Comparison of ENCODE assay signal across 12 cellular contexts in genomic region chr1:31802190-31803150, GRCh38. TPM values are rescaled to one million over a fixed set of nuclear protein-coding genes. Genes with fewer than 3 reads are reported as not detected.
DNase-seq lines count a peak whose midpoint lies in the region; ATAC-seq and TF ChIP-seq lines count a peak whose summit lies in the region.
"Had no signal": no experiment of that assay in that cellular context is flagged by ENCODE, and none has a peak within 500 bp of the region (broad histone marks: within the 10 kb centered on the region; RNA-seq: fewer than 3 reads in every experiment).

No MANE protein-coding gene starts in this region.

- no peak for TF ChIP-seq CTCF in suprapubic skin (IDR thresholded peaks at IDR 0.05)
- TF ChIP-seq CTCF in sigmoid colon (IDR thresholded peaks at IDR 0.05) = no peak

- intact Hi-C loops in activated naive CD4-positive, alpha-beta T cell treated with anti-CD3 and anti-CD28 coated beads for 36 hours (cut with micrococcal nuclease) = no loop called here
- intact Hi-C loops in sigmoid colon (cut with DNase I) = no loop called here

- H3K36me3 ChIP-seq in suprapubic skin (no peaks in the 10 kb centered on the region), sigmoid colon (no peaks in the 10 kb centered on the region)
- H3K36me3 ChIP-seq: Peyer's patch had no signal

- H3K27ac Mint-ChIP-seq in activated naive CD4-positive, alpha-beta T cell treated with anti-CD3 and anti-CD28 coated beads for 36 hours = no peak overlapping the region
- H3K27ac Mint-ChIP-seq: type B pancreatic cell had no signal

- peaks cover 7% of the 10 kb centered on the region for H3K4me1 ChIP-seq in suprapubic skin
- no peaks in the 10 kb centered on the region for H3K4me1 ChIP-seq in sigmoid colon
- H3K4me1 ChIP-seq: Peyer's patch had no signal

- H3K27me3 ChIP-seq in layer of hippocampus (ENCODE audit: control insufficient read depth, insufficient read depth, low read length) (no peaks in the 10 kb centered on the region), suprapubic skin (peaks cover 3% of the 10 kb centered on the region), sigmoid colon (peaks cover 0 to 7% (median 0%) of the 10 kb centered on the region in 3 donors)
- H3K27me3 ChIP-seq: foreskin keratinocyte, Peyer's patch had no signal

- DNase-seq in activated naive CD4-positive, alpha-beta T cell treated with anti-CD3 and anti-CD28 coated beads for 36 hours = no peak
- DNase-seq in activated naive CD4-positive, alpha-beta T cell (lab: John Stamatoyannopoulos, UW) = no peak
- DNase-seq in suprapubic skin (ENCODE audit: low spot score in 2 of 2) (no peak), sigmoid colon (no peak), NOMO-1 treated with DMSO at 0.1 percent for 48 hours (lab: John Stamatoyannopoulos, UW; ENCODE audit: unreplicated experiment) (no peak)
- DNase-seq: foreskin keratinocyte had no signal

- no peak for ATAC-seq in HG02840 (IDR thresholded peaks at IDR 0.05; ENCODE audit: low FRiP score, unreplicated experiment)
- ATAC-seq: activated CD4-positive, CD25-positive, alpha-beta regulatory T cell treated with anti-CD3 and anti-CD28 coated beads, Interleukin-2, amount 50 U/mL, for 24 hours; foreskin keratinocyte had no signal

- H3K4me3 ChIP-seq in suprapubic skin (peak overlapping the region; percentile 32), sigmoid colon (peak overlapping the region in 2 of 4 donors; percentile 8 to 11)

- H3K4me3 Mint-ChIP-seq in activated naive CD4-positive, alpha-beta T cell treated with anti-CD3 and anti-CD28 coated beads for 36 hours = peak overlapping the region; percentile 18
- H3K4me3 Mint-ChIP-seq: type B pancreatic cell had no signal

- H3K36me3 Mint-ChIP-seq in activated naive CD4-positive, alpha-beta T cell treated with anti-CD3 and anti-CD28 coated beads for 36 hours (ENCODE audit: low read depth) = no peaks in the 10 kb centered on the region
- H3K36me3 Mint-ChIP-seq: type B pancreatic cell had no signal

- CTCF ChIA-PET in activated naive CD4-positive, alpha-beta T cell treated with anti-CD3 and anti-CD28 coated beads for 36 hours (lab: Charles Lee) = interaction anchor here (1.0 kb wide), 1 partner anchor 13 kb away, joined by 3 read pairs; no protein-coding TSS in a partner anchor

- 36% methylated on average over 13 of the region's 13 CpGs for WGBS in suprapubic skin
- 35 to 58% methylated on average over 13 of the region's 13 CpGs for WGBS in sigmoid colon, 2 donors

- H3K9me3 Mint-ChIP-seq in activated naive CD4-positive, alpha-beta T cell treated with anti-CD3 and anti-CD28 coated beads for 36 hours = no peaks in the 10 kb centered on the region
- H3K9me3 Mint-ChIP-seq: type B pancreatic cell had no signal

- TF ChIP-seq POLR2A in suprapubic skin (IDR thresholded peaks at IDR 0.05) = no peak
- TF ChIP-seq POLR2A in sigmoid colon (IDR thresholded peaks at IDR 0.05) = no peak

- no peaks in the 10 kb centered on the region for H3K27me3 Mint-ChIP-seq in activated naive CD4-positive, alpha-beta T cell treated with anti-CD3 and anti-CD28 coated beads for 36 hours (ENCODE audit: low read depth)

- peak overlapping the region; percentile 81 for H3K27ac ChIP-seq in angular gyrus (ENCODE audit: low read depth, low read length)
- peak overlapping the region; percentile 39 for H3K27ac ChIP-seq in layer of hippocampus (ENCODE audit: low read depth, low read length)
- no peak overlapping the region for H3K27ac ChIP-seq in suprapubic skin
- no peak overlapping the region for H3K27ac ChIP-seq in sigmoid colon
- H3K27ac ChIP-seq: foreskin keratinocyte, Peyer's patch had no signal

- peaks cover 14% of the 10 kb centered on the region for H3K4me1 Mint-ChIP-seq in activated naive CD4-positive, alpha-beta T cell treated with anti-CD3 and anti-CD28 coated beads for 36 hours (ENCODE audit: low read depth)

- TF ChIP-seq EP300 in suprapubic skin (IDR thresholded peaks at IDR 0.05) = no peak
- no peak for TF ChIP-seq EP300 in sigmoid colon (IDR thresholded peaks at IDR 0.05)

- H3K9me3 ChIP-seq in suprapubic skin (no peaks in the 10 kb centered on the region), sigmoid colon (no peaks in the 10 kb centered on the region)
- H3K9me3 ChIP-seq: Peyer's patch had no signal

RNA-seq across cellular contexts. Expression of gene SPOCD1, which starts 13.4 kb away (rescaled TPM):
- total RNA-seq in activated naive CD4-positive, alpha-beta T cell treated with anti-CD3 and anti-CD28 coated beads for 36 hours = under 1 TPM; 0.21 to 0.30 TPM
- total RNA-seq in suprapubic skin (1 to 10 TPM in 1 of 4 donors, not detected in 3; 3.2 TPM), sigmoid colon (under 1 TPM in 2 of 4 donors, not detected in 2; 0.14 to 0.55 TPM)
- under 1 TPM in 1 of 3 donors, not detected in 2; 0.70 TPM for polyA plus RNA-seq in sigmoid colon

RNA-seq across cellular contexts. Expression of gene ADGRB2, which starts 38.3 kb away (rescaled TPM):
- under 1 TPM; 0.24 to 0.30 TPM for total RNA-seq in activated naive CD4-positive, alpha-beta T cell treated with anti-CD3 and anti-CD28 coated beads for 36 hours
- total RNA-seq in suprapubic skin (1 to 10 TPM; 1.4 to 6.0 (median 2.5) TPM), sigmoid colon (1 to 10 TPM; 1.4 to 3.9 (median 1.5) TPM)
- polyA plus RNA-seq in sigmoid colon = 1 to 10 TPM in 1 of 3 donors, not detected in 2; 1.3 TPM

Comparison
In these comparisons a context has a peak if more than half of its experiments do, and no peak if none do; other contexts are left out.
1. H3K27ac ChIP-seq: peak in angular gyrus (single experiment) and layer of hippocampus (single experiment); none in suprapubic skin (single experiment) and sigmoid colon (0 of 4).